In genomic region chr9:106277931-106278330, GRCh38 we compare ENCODE assay signal across 33 cellular contexts.
A peak's percentile ranks its signal among the peaks of the same experiment; 100 is the strongest.
DNase-seq lines count a peak whose midpoint lies in the region; TF ChIP-seq lines count a peak whose summit lies in the region.
"Had no signal": no experiment of that assay in that cellular context is flagged by ENCODE, and none has a peak within 500 bp of the region (broad histone marks: within the 10 kb centered on the region; RNA-seq: fewer than 3 reads in every experiment).

No MANE protein-coding gene starts in this region.

- H3K27me3 ChIP-seq in H7 (ENCODE audit: control insufficient read depth, insufficient read depth, low read length) = no peaks in the 10 kb centered on the region
- H3K27me3 ChIP-seq: breast epithelium, right atrium auricular region, spleen, stomach, thyroid gland, vagina had no signal

- no peaks in the 10 kb centered on the region for H3K36me3 Mint-ChIP-seq in nephron progenitor cell (ENCODE audit: low read depth)

- H3K36me3 ChIP-seq in H7 (replicated peaks; ENCODE audit: control insufficient read depth, insufficient read depth, low read length) = no peaks in the 10 kb centered on the region
- H3K36me3 ChIP-seq: breast epithelium, right atrium auricular region, spleen, stomach, thyroid gland, vagina had no signal

- in situ Hi-C loops in astrocyte of the cerebellum (cut with HindIII; ENCODE audit: low sequenced_read_pairs) = no loop called here
- in situ Hi-C loops in ACHN (cut with HindIII; ENCODE audit: low pct_ligation_motif_present, low pct_unique_long_range_greater_than_20kb, low sequenced_read_pairs) = no loop called here
- in situ Hi-C loops in GM13976 (cut with MboI; ENCODE audit: low sequenced_read_pairs, unreplicated experiment) = no loop called here

- H3K4me3 ChIP-seq in AG10803 (ENCODE audit: low read length) (no peak overlapping the region), astrocyte of the cerebellum (ENCODE audit: low read depth, low read length) (no peak overlapping the region), H7 (ENCODE audit: insufficient read depth, low read depth, low read length) (no peak overlapping the region)
- H3K4me3 ChIP-seq: A549, breast epithelium, lung, mucosa of descending colon, right atrium auricular region, spleen, stomach, thyroid gland, vagina had no signal

- H3K4me3 Mint-ChIP-seq in nephron progenitor cell = no peak overlapping the region
- H3K4me3 Mint-ChIP-seq: activated CD4-positive, alpha-beta memory T cell treated with anti-CD3 and anti-CD28 coated beads, Interleukin-2, amount 10 ng/mL, durations not matched to agents 7 days and 5 days; CD4-positive, alpha-beta T cell; immature natural killer cell; T-helper 17 cell had no signal

- peaks cover 13% of the 10 kb centered on the region for H3K9me3 Mint-ChIP-seq in nephron progenitor cell

- TF ChIP-seq CTCF in AG10803 (conservative IDR thresholded peaks at IDR 0.05; ENCODE audit: low read length) (no peak), astrocyte of the cerebellum (IDR thresholded peaks at IDR 0.05; ENCODE audit: low read depth, low read length, missing control alignments) (no peak), nephron progenitor cell (IDR thresholded peaks at IDR 0.05) (no peak), GM13976 (IDR thresholded peaks at IDR 0.05; ENCODE audit: borderline replicate concordance, control extremely low read depth, extremely low read depth, insufficient read depth, missing control alignments) (no peak)

- DNase-seq in AG10803 (ENCODE audit: low read depth) (peak; percentile 41), LHCN-M2 (ENCODE audit: low read depth) (peak; percentile 1), astrocyte of the cerebellum (ENCODE audit: low read depth) (peak; percentile 39), nephron progenitor cell (no peak), midbrain (lab: John Stamatoyannopoulos, UW) (no peak), ACHN (no peak), H7 (no peak), GM13976 (ENCODE audit: low spot score) (no peak)
- DNase-seq: activated CD4-positive, alpha-beta memory T cell treated with anti-CD3 and anti-CD28 coated beads, Interleukin-2, amount 10 ng/mL, durations not matched to agents 7 days and 5 days; activated CD8-positive, alpha-beta memory T cell treated with anti-CD3 and anti-CD28 coated beads, Interleukin-2, amount 50 U/mL, for 4 hours; activated naive CD4-positive, alpha-beta T cell treated with Interleukin-2 at 50 U/mL for 16 hours; CD4-positive, alpha-beta T cell; DMS 273 treated with DMSO at 0.1 percent for 48 hours; HCEC 1CT; immature natural killer cell; IMR-90; left cardiac atrium; mucosa of descending colon; NCI-H1092; NCI-H1694 treated with DMSO at 0.1 percent for 48 hours; NCI-H82; RPMI8226; SK-N-SH; spleen; stimulated activated CD8-positive, alpha-beta memory T cell treated with anti-CD3 and anti-CD28 coated beads, Interleukin-4, amount 100 ng/mL, for 48 hours; stomach; T-helper 17 cell; thyroid gland had no signal

- H3K27ac Mint-ChIP-seq in nephron progenitor cell = peak overlapping the region; percentile 84
- H3K27ac Mint-ChIP-seq: activated CD4-positive, alpha-beta memory T cell treated with anti-CD3 and anti-CD28 coated beads, Interleukin-2, amount 10 ng/mL, durations not matched to agents 7 days and 5 days; CD4-positive, alpha-beta T cell; immature natural killer cell; T-helper 17 cell had no signal

- H3K27me3 Mint-ChIP-seq in nephron progenitor cell (ENCODE audit: low read depth, poor library complexity) = no peaks in the 10 kb centered on the region
- H3K27me3 Mint-ChIP-seq: activated CD4-positive, alpha-beta memory T cell treated with anti-CD3 and anti-CD28 coated beads, Interleukin-2, amount 10 ng/mL, durations not matched to agents 7 days and 5 days; CD4-positive, alpha-beta T cell; T-helper 17 cell had no signal

- H3K4me1 Mint-ChIP-seq in nephron progenitor cell = peaks cover 4% of the 10 kb centered on the region
- H3K4me1 Mint-ChIP-seq: activated CD4-positive, alpha-beta memory T cell treated with anti-CD3 and anti-CD28 coated beads, Interleukin-2, amount 10 ng/mL, durations not matched to agents 7 days and 5 days; T-helper 17 cell had no signal

Comparison
In these comparisons a context has a peak if more than half of its experiments do, and no peak if none do; other contexts are left out.
1. DNase-seq: peak in AG10803 (single experiment), LHCN-M2 (single experiment) and astrocyte of the cerebellum (single experiment); none in nephron progenitor cell (single experiment), midbrain (single experiment), ACHN (single experiment), H7 (single experiment) and GM13976 (single experiment).